26 cellular contexts compared by ENCODE assay signal in genomic region chr17:3485481-3486068, GRCh38. TPM values are rescaled to one million over a fixed set of nuclear protein-coding genes. Genes with fewer than 3 reads are reported as not detected.
"Had no signal": no experiment of that assay in that cellular context is flagged by ENCODE, and none has a peak within 500 bp of the region (broad histone marks: within the 10 kb centered on the region; RNA-seq: fewer than 3 reads in every experiment).

No MANE protein-coding gene starts in this region.

- DNase-seq: activated CD4-positive, alpha-beta T cell treated with anti-CD3 and anti-CD28 coated beads for 48 hours; activated CD4-positive, alpha-beta T cell treated with anti-CD3 and anti-CD28 coated beads, Interleukin-2, amount 50 U/mL, for 4 hours; activated CD4-positive, CD25-positive, alpha-beta regulatory T cell treated with anti-CD3 and anti-CD28 coated beads, Interleukin-2, amount 50 U/mL, for 72 hours; activated CD8-positive, alpha-beta memory T cell treated with anti-CD3 and anti-CD28 coated beads, Interleukin-2, amount 50 U/mL, for 48 hours; activated CD8-positive, alpha-beta T cell treated with anti-CD3 and anti-CD28 coated beads, Interleukin-2, amount 10 ng/mL, durations not matched to agents 7 days and 5 days; activated naive CD4-positive, alpha-beta T cell treated with anti-CD3 and anti-CD28 coated beads, Interleukin-2, amount 50 U/mL, for 16 hours; activated naive CD8-positive, alpha-beta T cell treated with anti-CD3 and anti-CD28 coated beads, Interleukin-2, amount 10 ng/mL, durations not matched to agents 7 days and 5 days; activated T-cell treated with anti-CD3 and anti-CD28 coated beads, Interleukin-2, amount 50 U/mL, for 1 hour; adrenal gland; anterior cingulate cortex; MG63; MV-4-11; NCI-H1092 treated with DMSO at 0.1 percent for 48 hours; NCI-H1417 treated with DMSO at 0.1 percent for 48 hours; NCI-H187 treated with DMSO at 0.1 percent for 48 hours; NCI-H2081 treated with DMSO at 0.1 percent for 48 hours; NCI-H226; NCI-H526 treated with DMSO at 0.1 percent for 48 hours; NCI-H82; SHP77 treated with DMSO at 0.1 percent for 48 hours had no signal

- H3K4me3 ChIP-seq: adrenal gland, breast epithelium, MG63 had no signal

- H3K27ac Mint-ChIP-seq: activated CD8-positive, alpha-beta T cell treated with anti-CD3 and anti-CD28 coated beads, Interleukin-2, amount 10 ng/mL, durations not matched to agents 7 days and 5 days; activated naive CD8-positive, alpha-beta T cell treated with anti-CD3 and anti-CD28 coated beads, Interleukin-2, amount 10 ng/mL, durations not matched to agents 7 days and 5 days; T-helper 1 cell treated with Interleukin-12 subunit alpha and Interleukin-12 subunit beta and Interleukin-4 antibody, amounts not matched to agents 30 μg/mL and 1 μg/mL, for 36 hours had no signal

- ATAC-seq: activated CD8-positive, alpha-beta T cell treated with anti-CD3 and anti-CD28 coated beads, Interleukin-2, amount 10 ng/mL, durations not matched to agents 7 days and 5 days had no signal

- H3K36me3 Mint-ChIP-seq: activated naive CD8-positive, alpha-beta T cell treated with anti-CD3 and anti-CD28 coated beads, Interleukin-2, amount 10 ng/mL, durations not matched to agents 7 days and 5 days had no signal

- H3K4me3 Mint-ChIP-seq: activated CD8-positive, alpha-beta T cell treated with anti-CD3 and anti-CD28 coated beads, Interleukin-2, amount 10 ng/mL, durations not matched to agents 7 days and 5 days; activated naive CD8-positive, alpha-beta T cell treated with anti-CD3 and anti-CD28 coated beads, Interleukin-2, amount 10 ng/mL, durations not matched to agents 7 days and 5 days; T-helper 1 cell treated with Interleukin-12 subunit alpha and Interleukin-12 subunit beta and Interleukin-4 antibody, amounts not matched to agents 30 μg/mL and 1 μg/mL, for 36 hours had no signal

- H3K9me3 ChIP-seq: adrenal gland, breast epithelium, MG63 had no signal

- H3K27ac ChIP-seq: adrenal gland, breast epithelium, KMS-11 had no signal

- H3K27me3 ChIP-seq: adrenal gland, breast epithelium, MG63 had no signal

- H3K4me1 ChIP-seq: adrenal gland, breast epithelium had no signal

- H3K36me3 ChIP-seq: adrenal gland, breast epithelium, MG63 had no signal

- H3K9me3 Mint-ChIP-seq: activated naive CD8-positive, alpha-beta T cell treated with anti-CD3 and anti-CD28 coated beads, Interleukin-2, amount 10 ng/mL, durations not matched to agents 7 days and 5 days; T-helper 1 cell treated with Interleukin-12 subunit alpha and Interleukin-12 subunit beta and Interleukin-4 antibody, amounts not matched to agents 30 μg/mL and 1 μg/mL, for 36 hours had no signal

- H3K4me1 Mint-ChIP-seq: activated naive CD8-positive, alpha-beta T cell treated with anti-CD3 and anti-CD28 coated beads, Interleukin-2, amount 10 ng/mL, durations not matched to agents 7 days and 5 days had no signal

RNA-seq across cellular contexts. Expression of gene ASPA, which starts 9.8 kb away (rescaled TPM):
- total RNA-seq: activated CD8-positive, alpha-beta T cell treated with anti-CD3 and anti-CD28 coated beads, Interleukin-2, amount 10 ng/mL, durations not matched to agents 7 days and 5 days; activated naive CD8-positive, alpha-beta T cell treated with anti-CD3 and anti-CD28 coated beads, Interleukin-2, amount 10 ng/mL, durations not matched to agents 7 days and 5 days; NCI-H460 had no signal

RNA-seq across cellular contexts. Expression of gene SPATA22, which starts 14.0 kb away (rescaled TPM):
- total RNA-seq: activated CD8-positive, alpha-beta T cell treated with anti-CD3 and anti-CD28 coated beads, Interleukin-2, amount 10 ng/mL, durations not matched to agents 7 days and 5 days; NCI-H460; SK-MEL-5 had no signal

RNA-seq across cellular contexts. Expression of gene OR1E2, which starts 51.9 kb away (rescaled TPM):
- total RNA-seq: activated CD8-positive, alpha-beta T cell treated with anti-CD3 and anti-CD28 coated beads, Interleukin-2, amount 10 ng/mL, durations not matched to agents 7 days and 5 days; activated naive CD8-positive, alpha-beta T cell treated with anti-CD3 and anti-CD28 coated beads, Interleukin-2, amount 10 ng/mL, durations not matched to agents 7 days and 5 days; adrenal gland; breast epithelium; cerebellum; NCI-H460; SK-MEL-5 had no signal
- polyA plus RNA-seq: adrenal gland had no signal
